In the genomic region with DNA sequence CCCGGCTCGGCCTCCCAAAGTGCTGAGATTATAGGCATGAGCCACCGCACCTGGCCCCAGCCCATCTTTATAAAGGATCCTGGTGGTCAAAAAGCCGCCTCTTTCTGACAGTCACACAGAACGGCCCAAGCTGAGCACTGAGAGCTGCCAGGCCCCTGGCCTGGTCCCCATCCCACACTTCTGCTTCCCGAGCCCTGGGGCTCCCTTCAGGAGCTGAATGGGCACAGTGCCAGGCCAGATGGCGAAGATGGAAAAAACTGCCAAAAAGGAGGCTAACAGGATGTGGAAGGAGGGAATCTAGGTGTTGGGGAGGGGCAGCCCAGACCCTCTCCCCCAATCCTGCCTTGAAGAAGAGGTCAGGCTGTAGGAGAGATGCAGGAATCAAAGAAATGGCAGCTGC, we compare ENCODE assay signal across 1 cellular context.
TF ChIP-seq lines count a peak whose summit lies in the region.

No MANE protein-coding gene starts in this region.

TF ChIP-seq in GM12878, 131 proteins besides CTCF, POLR2A, EP300 and RAD21:
- TF ChIP-seq SREBF2 (IDR thresholded peaks at IDR 0.05; ENCODE audit: low read length), result no peak
- TF ChIP-seq MYC (IDR thresholded peaks at IDR 0.05; ENCODE audit: insufficient read depth, insufficient read length, insufficient replicate concordance, low read length, severe bottlenecking), result no peak
- TF ChIP-seq RBBP5 (conservative IDR thresholded peaks at IDR 0.05), result no peak
- TF ChIP-seq SMC3 (IDR thresholded peaks at IDR 0.05; ENCODE audit: borderline replicate concordance, low read length), result no peak
- TF ChIP-seq, protein P1, sequence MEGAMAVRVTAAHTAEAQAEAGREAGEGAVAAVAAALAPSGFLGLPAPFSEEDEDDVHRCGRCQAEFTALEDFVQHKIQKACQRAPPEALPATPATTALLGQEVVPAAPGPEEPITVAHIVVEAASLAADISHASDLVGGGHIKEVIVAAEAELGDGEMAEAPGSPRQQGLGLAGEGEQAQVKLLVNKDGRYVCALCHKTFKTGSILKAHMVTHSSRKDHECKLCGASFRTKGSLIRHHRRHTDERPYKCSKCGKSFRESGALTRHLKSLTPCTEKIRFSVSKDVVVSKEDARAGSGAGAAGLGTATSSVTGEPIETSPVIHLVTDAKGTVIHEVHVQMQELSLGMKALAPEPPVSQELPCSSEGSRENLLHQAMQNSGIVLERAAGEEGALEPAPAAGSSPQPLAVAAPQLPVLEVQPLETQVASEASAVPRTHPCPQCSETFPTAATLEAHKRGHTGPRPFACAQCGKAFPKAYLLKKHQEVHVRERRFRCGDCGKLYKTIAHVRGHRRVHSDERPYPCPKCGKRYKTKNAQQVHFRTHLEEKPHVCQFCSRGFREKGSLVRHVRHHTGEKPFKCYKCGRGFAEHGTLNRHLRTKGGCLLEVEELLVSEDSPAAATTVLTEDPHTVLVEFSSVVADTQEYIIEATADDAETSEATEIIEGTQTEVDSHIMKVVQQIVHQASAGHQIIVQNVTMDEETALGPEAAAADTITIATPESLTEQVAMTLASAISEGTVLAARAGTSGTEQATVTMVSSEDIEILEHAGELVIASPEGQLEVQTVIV (IDR thresholded peaks at IDR 0.05; ENCODE audit: borderline replicate concordance, partially characterized antibody), result no peak
- no peak for TF ChIP-seq DPF2 (IDR thresholded peaks at IDR 0.05)
TF ChIP-seq in GM12878: peak in this region for 0.
